ENCODE assay signal across 21 cellular contexts in genomic region chr13:105341758-105342157, GRCh38.
DNase-seq lines count a peak whose midpoint lies in the region; ATAC-seq and TF ChIP-seq lines count a peak whose summit lies in the region.
"Had no signal": no experiment of that assay in that cellular context is flagged by ENCODE, and none has a peak within 500 bp of the region (broad histone marks: within the 10 kb centered on the region; RNA-seq: fewer than 3 reads in every experiment).

No MANE protein-coding gene starts in this region.

- no peak for TF ChIP-seq CTCF in IMR-90 (conservative IDR thresholded peaks at IDR 0.05; ENCODE audit: low read depth, low read length)
- TF ChIP-seq CTCF in thyroid gland (IDR thresholded peaks at IDR 0.05): no peak

- H3K14ac ChIP-seq in IMR-90 (replicated peaks; ENCODE audit: low read depth, low read length): no peak overlapping the region; the same call in 1 of the 2 replicates

- DNase-seq in NCI-H2171 treated with DMSO at 0.1 percent for 48 hours (lab: John Stamatoyannopoulos, UW) (peak; percentile 8), NCI-H2171 (lab: John Stamatoyannopoulos, UW) (no peak), IMR-90 (no peak), NCI-H524 treated with DMSO at 0.1 percent for 48 hours (lab: John Stamatoyannopoulos, UW) (peak; percentile 59), thyroid gland (no peak), erythroblast (lab: John Stamatoyannopoulos, UW) (no peak)
- DNase-seq: 8988T; ACHN; AML-193; BE2C; CD4-positive, alpha-beta T cell; CD8-positive, alpha-beta memory T cell; DMS53; DMS79 treated with DMSO at 0.1 percent for 48 hours; GF-D8; HFFc6 had no signal

- H2AFZ ChIP-seq in IMR-90 (replicated peaks; ENCODE audit: low read length, poor library complexity): no peak overlapping the region
- H2AFZ ChIP-seq: GM23338 had no signal

- no peak overlapping the region for H2BK20ac ChIP-seq in IMR-90 (ENCODE audit: low read depth, low read length)

- peaks cover 9% of the 10 kb centered on the region; the same call in 1 of the 2 replicates for H3K9me1 ChIP-seq in IMR-90 (ENCODE audit: insufficient read depth, low read length)

- H3K4me1 ChIP-seq in IMR-90 (ENCODE audit: control insufficient read depth, insufficient read depth, low read length): peaks cover 12% of the 10 kb centered on the region
- H3K4me1 ChIP-seq in thyroid gland: peaks cover 32 to 53% of the 10 kb centered on the region in 2 donors
- H3K4me1 ChIP-seq: A549; BLaER1 treated with 17β-estradiol and CSF1 and Interleukin-3, amounts not matched to agents 10 nM and 100 nM; HAP-1 had no signal

- 0 out of 2 replicates have a peak overlapping the region, but pooled peaks have one; percentile 9 for H4K91ac ChIP-seq in IMR-90 (ENCODE audit: insufficient read depth, low read depth, low read length)

- in situ Hi-C loops in IMR-90 (cut with MboI; ENCODE audit: low sequenced_read_pairs): loop anchor here (25.0 kb wide), 1 partner anchor 1196 kb away; the partner anchor contains the start of gene EFNB2

- WGBS in IMR-90 (ENCODE audit: extremely low coverage in 2 of 2, insufficient read length in 1 of 2), 2 experiments: 100% methylated on average over 1 of the region's 2 CpGs; no CpG with 5 or more reads in 1 of the 2 experiments
- 93 to 97% methylated on average over 2 of the region's 2 CpGs for WGBS in thyroid gland, 2 donors

- no peak overlapping the region for H3K4me2 ChIP-seq in IMR-90 (ENCODE audit: low read depth, low read length)
- H3K4me2 ChIP-seq: A549; BLaER1 treated with 17β-estradiol and CSF1 and Interleukin-3, amounts not matched to agents 10 nM and 100 nM; GM23338 had no signal

- no peaks in the 10 kb centered on the region for H3K27me3 ChIP-seq in IMR-90 (ENCODE audit: control insufficient read depth, insufficient read depth, low read length)
- no peaks in the 10 kb centered on the region for H3K27me3 ChIP-seq in thyroid gland
- H3K27me3 ChIP-seq: BE2C; BLaER1 treated with 17β-estradiol and CSF1 and Interleukin-3, amounts not matched to agents 10 nM and 100 nM had no signal

- H3K9me3 ChIP-seq in IMR-90 (ENCODE audit: control insufficient read depth, insufficient read depth, low read length): no peaks in the 10 kb centered on the region
- H3K9me3 ChIP-seq in thyroid gland: no peaks in the 10 kb centered on the region
- H3K9me3 ChIP-seq: A549; BE2C; BLaER1 treated with 17β-estradiol and CSF1 and Interleukin-3, amounts not matched to agents 10 nM and 100 nM; HAP-1 had no signal

- no peaks in the 10 kb centered on the region for H3K36me3 ChIP-seq in IMR-90 (ENCODE audit: control insufficient read depth, insufficient read depth, low read length)
- H3K36me3 ChIP-seq in thyroid gland: no peaks in the 10 kb centered on the region
- H3K36me3 ChIP-seq: BE2C; BLaER1 treated with 17β-estradiol and CSF1 and Interleukin-3, amounts not matched to agents 10 nM and 100 nM; HAP-1 had no signal

- H3K56ac ChIP-seq in IMR-90 (ENCODE audit: extremely low read depth, insufficient read depth, low read length): no peak overlapping the region

- no peak overlapping the region for H2BK5ac ChIP-seq in IMR-90 (ENCODE audit: low read depth, low read length, poor library complexity, severe bottlenecking)

- no peak overlapping the region for H3K23ac ChIP-seq in IMR-90 (ENCODE audit: low read depth, low read length)

- H2BK120ac ChIP-seq in IMR-90 (ENCODE audit: low read depth, low read length): no peak overlapping the region

- H3K4me3 ChIP-seq in IMR-90 (ENCODE audit: insufficient read depth, low read depth, low read length) (no peak overlapping the region), thyroid gland (replicated peaks in 1 of 3) (no peak overlapping the region)
- H3K4me3 ChIP-seq: A549; BLaER1 treated with 17β-estradiol and CSF1 and Interleukin-3, amounts not matched to agents 10 nM and 100 nM; GM23338; HAP-1 had no signal

- no peaks in the 10 kb centered on the region for H3K79me1 ChIP-seq in IMR-90 (ENCODE audit: low read depth in 1 of 2, low read length in 2 of 2)

- no peak overlapping the region for H3K27ac ChIP-seq in IMR-90 (ENCODE audit: insufficient read depth, low read length)
- H3K27ac ChIP-seq in thyroid gland: peak overlapping the region in 2 of 3 donors; percentile 31 to 86
- H3K27ac ChIP-seq: A549; BLaER1 treated with 17β-estradiol and CSF1 and Interleukin-3, amounts not matched to agents 10 nM and 100 nM had no signal

- no TSS peak for BruUV-seq in IMR-90 (replicated peaks; lab: Mats Ljungman, UMichigan)

- H2AK5ac ChIP-seq in IMR-90 (ENCODE audit: low read depth, low read length): no peak overlapping the region

- no peak overlapping the region for H3K9ac ChIP-seq in IMR-90 (ENCODE audit: low read depth, low read length)
- H3K9ac ChIP-seq: BLaER1 treated with 17β-estradiol and CSF1 and Interleukin-3, amounts not matched to agents 10 nM and 100 nM had no signal

- H4K20me1 ChIP-seq in IMR-90 (ENCODE audit: insufficient read depth, low read length): no peaks in the 10 kb centered on the region
- H4K20me1 ChIP-seq: BLaER1 treated with 17β-estradiol and CSF1 and Interleukin-3, amounts not matched to agents 10 nM and 100 nM had no signal

- H2BK15ac ChIP-seq in IMR-90 (ENCODE audit: low read depth, low read length): peak overlapping the region; percentile 48; the same call in 1 of the 3 replicates

- CTCF ChIA-PET in IMR-90 (lab: Yijun Ruan, JAX): no interaction called here

- intact Hi-C loops in IMR-90 (cut with micrococcal nuclease): no loop called here
- intact Hi-C loops in thyroid gland (cut with DNase I): no loop called here

- H2AK9ac ChIP-seq in IMR-90 (replicated peaks; ENCODE audit: low read depth, low read length, poor library complexity): no peak overlapping the region

- H3K18ac ChIP-seq in IMR-90 (ENCODE audit: low read depth, low read length): no peak overlapping the region

- POLR2A ChIA-PET in IMR-90 (lab: Charles Lee; ENCODE audit: unreplicated experiment): no interaction called here

- no peak overlapping the region for H4K5ac ChIP-seq in IMR-90 (ENCODE audit: low read depth, low read length)

- dilution Hi-C loops in IMR-90 (cut with HindIII; ENCODE audit: low sequenced_read_pairs, unreplicated experiment): no loop called here

- ATAC-seq in IMR-90 (ENCODE audit: low read depth) (no peak), GM18505 (IDR thresholded peaks at IDR 0.05; ENCODE audit: unreplicated experiment) (no peak)
- ATAC-seq: A549, GM23338 had no signal

- TF ChIP-seq POLR2A in IMR-90 (IDR thresholded peaks at IDR 0.05; ENCODE audit: low read depth, low read length): no peak
- no peak for TF ChIP-seq POLR2A in thyroid gland (IDR thresholded peaks at IDR 0.05)
- no peak for TF ChIP-seq POLR2A in GM18505 (IDR thresholded peaks at IDR 0.05; ENCODE audit: borderline replicate concordance, extremely low read depth, insufficient read depth, insufficient read length)
- no peak for TF ChIP-seq POLR2A in erythroblast (IDR thresholded peaks at IDR 0.05; ENCODE audit: low read length)

- H3K4ac ChIP-seq in IMR-90 (ENCODE audit: low read depth, low read length): 0 out of 2 replicates have a peak overlapping the region, but pooled peaks have one; percentile 13

- no peak for TF ChIP-seq RAD21 in IMR-90 (IDR thresholded peaks at IDR 0.05; ENCODE audit: low read length)

- H4K8ac ChIP-seq in IMR-90 (ENCODE audit: low read depth in 2 of 2, low read length in 2 of 2): no peak overlapping the region

TF ChIP-seq in IMR-90, 13 proteins besides CTCF, POLR2A, EP300 and RAD21:
- TF ChIP-seq NFE2L2 (IDR thresholded peaks at IDR 0.05; ENCODE audit: low read depth, low read length): no peak
- TF ChIP-seq, protein P1, sequence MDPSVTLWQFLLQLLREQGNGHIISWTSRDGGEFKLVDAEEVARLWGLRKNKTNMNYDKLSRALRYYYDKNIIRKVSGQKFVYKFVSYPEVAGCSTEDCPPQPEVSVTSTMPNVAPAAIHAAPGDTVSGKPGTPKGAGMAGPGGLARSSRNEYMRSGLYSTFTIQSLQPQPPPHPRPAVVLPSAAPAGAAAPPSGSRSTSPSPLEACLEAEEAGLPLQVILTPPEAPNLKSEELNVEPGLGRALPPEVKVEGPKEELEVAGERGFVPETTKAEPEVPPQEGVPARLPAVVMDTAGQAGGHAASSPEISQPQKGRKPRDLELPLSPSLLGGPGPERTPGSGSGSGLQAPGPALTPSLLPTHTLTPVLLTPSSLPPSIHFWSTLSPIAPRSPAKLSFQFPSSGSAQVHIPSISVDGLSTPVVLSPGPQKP (IDR thresholded peaks at IDR 0.05; ENCODE audit: borderline replicate concordance, low read depth, low read length): no peak
- no peak for TF ChIP-seq MAFK (IDR thresholded peaks at IDR 0.05; ENCODE audit: low read depth, low read length)
- TF ChIP-seq FOS (IDR thresholded peaks at IDR 0.05; ENCODE audit: low read depth, low read length): no peak
- no peak for TF ChIP-seq BHLHE40 (IDR thresholded peaks at IDR 0.05; ENCODE audit: low read depth, low read length)
- TF ChIP-seq SMC3 (IDR thresholded peaks at IDR 0.05; ENCODE audit: low read depth, low read length): no peak
- TF ChIP-seq RCOR1 (IDR thresholded peaks at IDR 0.05; ENCODE audit: insufficient replicate concordance, low read length): no peak
- TF ChIP-seq MXI1 (IDR thresholded peaks at IDR 0.05; ENCODE audit: borderline replicate concordance, low read depth, low read length): no peak
- TF ChIP-seq CEBPB (IDR thresholded peaks at IDR 0.05; ENCODE audit: low read depth, low read length): no peak
- no peak for TF ChIP-seq RFX5 (IDR thresholded peaks at IDR 0.05; ENCODE audit: low read depth, low read length)
- TF ChIP-seq MAZ (IDR thresholded peaks at IDR 0.05; ENCODE audit: borderline replicate concordance, low read depth, low read length): no peak
- no peak for TF ChIP-seq USF2 (IDR thresholded peaks at IDR 0.05; ENCODE audit: low read depth, low read length)
- TF ChIP-seq CHD1 (IDR thresholded peaks at IDR 0.05; ENCODE audit: low read depth, low read length): no peak

Comparison
In these comparisons a context has a peak if more than half of its experiments do, and no peak if none do; other contexts are left out.
1. DNase-seq: peak in NCI-H2171 treated with DMSO at 0.1 percent for 48 hours (single experiment) and NCI-H524 treated with DMSO at 0.1 percent for 48 hours (single experiment); none in NCI-H2171 (single experiment), IMR-90 (single experiment), thyroid gland (0 of 2) and erythroblast (0 of 2).